ENCODE assay signal across 1 cellular context in the genomic region with DNA sequence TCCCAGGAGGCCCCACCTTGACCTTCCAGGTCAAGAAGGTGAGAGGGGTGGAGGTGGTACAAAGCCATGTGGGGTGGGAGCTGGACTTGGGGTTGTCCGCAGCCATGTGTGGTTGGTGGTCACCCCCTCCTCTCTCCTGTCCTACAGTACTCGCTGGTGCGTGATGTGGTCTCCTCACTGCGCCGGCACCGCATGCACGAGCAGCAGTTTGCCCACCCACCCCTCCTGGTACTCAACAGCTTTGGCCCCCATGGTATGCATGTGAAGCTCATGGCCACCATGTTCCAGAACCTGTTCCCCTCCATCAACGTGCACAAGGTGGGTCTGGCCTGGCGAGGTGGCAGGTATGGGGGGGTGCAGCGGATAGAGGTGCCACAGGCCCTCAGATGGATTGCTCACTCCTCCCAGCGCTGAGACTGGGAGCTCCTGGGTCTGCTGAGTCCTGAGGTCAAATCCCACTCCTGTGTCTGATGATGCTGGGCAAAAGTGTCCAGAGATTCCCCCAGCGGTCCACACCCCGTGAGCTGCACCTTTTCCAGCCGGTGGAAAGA.
A peak's percentile ranks its signal among the peaks of the same experiment; 100 is the strongest.
TF ChIP-seq lines count a peak whose summit lies in the region.

No MANE protein-coding gene starts in this region.

TF ChIP-seq in K562, 482 proteins besides CTCF, POLR2A, EP300 and RAD21:
- no peak for TF ChIP-seq ZBTB12 (CRISPR knock-in tag; IDR thresholded peaks at IDR 0.05)
- no peak for TF ChIP-seq RCOR1 (IDR thresholded peaks at IDR 0.05; ENCODE audit: borderline replicate concordance in 1 of 2, low read depth in 2 of 2, low read length in 2 of 2)
- TF ChIP-seq RBFOX2 (IDR thresholded peaks at IDR 0.05; ENCODE audit: low read depth, low read length) = peak; percentile 76
- TF ChIP-seq RFX5 (IDR thresholded peaks at IDR 0.05; ENCODE audit: low read depth, low read length) = no peak
- no peak for TF ChIP-seq HDAC8 (tag; IDR thresholded peaks at IDR 0.05)
- TF ChIP-seq RBM15 (IDR thresholded peaks at IDR 0.05; ENCODE audit: insufficient read depth, low read length) = no peak
- peak; percentile 59 for TF ChIP-seq POLR2G (IDR thresholded peaks at IDR 0.05; ENCODE audit: low read depth, low read length)
